21 cellular contexts compared by ENCODE assay signal in genomic region chr11:100734743-100735527, GRCh38. TPM values are rescaled to one million over a fixed set of nuclear protein-coding genes. Genes with fewer than 3 reads are reported as not detected.
DNase-seq lines count a peak whose midpoint lies in the region; ATAC-seq and TF ChIP-seq lines count a peak whose summit lies in the region.
"Had no signal": no experiment of that assay in that cellular context is flagged by ENCODE, and none has a peak within 500 bp of the region (broad histone marks: within the 10 kb centered on the region; RNA-seq: fewer than 3 reads in every experiment).

No MANE protein-coding gene starts in this region.

- no peak overlapping the region for H3K4me2 ChIP-seq in OCI-LY7 (ENCODE audit: low read length)

- H3K9ac ChIP-seq in iPS-20b (ENCODE audit: low read depth, low read length) = no peak overlapping the region

- H2AFZ ChIP-seq in OCI-LY7 (ENCODE audit: low read length) = no peak overlapping the region

- no peaks in the 10 kb centered on the region for H3K27me3 ChIP-seq in iPS-20b (ENCODE audit: insufficient read depth, low read length)
- H3K27me3 ChIP-seq: BE2C had no signal

- POLR2A ChIA-PET in OCI-LY7 (lab: Charles Lee) = interaction anchor here (0.6 kb wide), 1 partner anchor 42 kb away, joined by 3 read pairs; no protein-coding TSS in a partner anchor

- no peaks in the 10 kb centered on the region for H3K79me2 ChIP-seq in OCI-LY7 (ENCODE audit: insufficient read depth, low read depth, low read length)

- ATAC-seq in GM18511 (IDR thresholded peaks at IDR 0.05; ENCODE audit: unreplicated experiment) (peak; percentile 60), GM21526 (IDR thresholded peaks at IDR 0.05; ENCODE audit: low FRiP score, unreplicated experiment) (peak; percentile 73), HG03280 (IDR thresholded peaks at IDR 0.05; ENCODE audit: unreplicated experiment) (peak; percentile 77), HG03457 (IDR thresholded peaks at IDR 0.05; ENCODE audit: unreplicated experiment) (no peak)
- ATAC-seq: activated CD8-positive, alpha-beta memory T cell treated with anti-CD3 and anti-CD28 coated beads, Interleukin-2, amount 10 ng/mL, durations not matched to agents 7 days and 5 days; natural killer cell; right cardiac atrium had no signal

- H4K20me1 ChIP-seq in OCI-LY7 (ENCODE audit: insufficient read depth, low read length) = no peaks in the 10 kb centered on the region

- CTCF ChIA-PET in OCI-LY7 (lab: Charles Lee; ENCODE audit: unreplicated experiment) = no interaction called here

- H3K9me3 ChIP-seq in iPS-20b (ENCODE audit: insufficient read depth, low read depth, low read length) (no peaks in the 10 kb centered on the region), OCI-LY7 (ENCODE audit: low read length) (no peaks in the 10 kb centered on the region)
- H3K9me3 ChIP-seq: BE2C had no signal

- DNase-seq in NCI-H187 treated with DMSO at 0.1 percent for 48 hours (lab: John Stamatoyannopoulos, UW) (no peak), OCI-LY7 (ENCODE audit: low spot score) (no peak)
- no peak for DNase-seq in central memory CD4-positive, alpha-beta T cell
- DNase-seq: activated CD8-positive, alpha-beta memory T cell treated with anti-CD3 and anti-CD28 coated beads, Interleukin-2, amount 10 ng/mL, durations not matched to agents 7 days and 5 days; activated naive CD4-positive, alpha-beta T cell treated with anti-CD3 and anti-CD28 coated beads for 36 hours; BE2C; DMS79 treated with DMSO at 0.1 percent for 48 hours; IMR-90; left colon; natural killer cell; NCI-H146; NCI-H748 treated with DMSO at 0.1 percent for 48 hours; right cardiac atrium; SIG-M5; stimulated activated CD4-positive, alpha-beta T cell treated with anti-CD3 and anti-CD28 coated beads, Interleukin-4, amount 100 ng/mL, for 4 hours; stimulated activated naive CD4-positive, alpha-beta T cell treated with Interleukin-2 at 50 U/mL for 16 hours had no signal

- intact Hi-C loops in OCI-LY7 (cut with micrococcal nuclease; ENCODE audit: unreplicated experiment) = no loop called here

- BruUV-seq in OCI-LY7 (replicated peaks; lab: Mats Ljungman, UMichigan) = no TSS peak

- H3K27ac ChIP-seq in iPS-20b (ENCODE audit: low read length) (peak overlapping the region; percentile 15), OCI-LY7 (ENCODE audit: low read depth, low read length, poor library complexity, severe bottlenecking) (no peak overlapping the region)

- H3K36me3 ChIP-seq in iPS-20b (ENCODE audit: insufficient read depth, low read depth, low read length) = no peaks in the 10 kb centered on the region
- H3K36me3 ChIP-seq in OCI-LY7 (ENCODE audit: insufficient read depth, low read length) = no peaks in the 10 kb centered on the region
- H3K36me3 ChIP-seq: BE2C had no signal

- no peaks in the 10 kb centered on the region for H3K9me2 ChIP-seq in OCI-LY7 (ENCODE audit: insufficient read depth, low read length)

- H3K4me1 ChIP-seq in iPS-20b (ENCODE audit: insufficient read depth, low read length) (peaks cover 44% of the 10 kb centered on the region), OCI-LY7 (ENCODE audit: insufficient read depth, low read length, poor library complexity, severe bottlenecking) (no peaks in the 10 kb centered on the region)

- TF ChIP-seq CTCF in OCI-LY7 (conservative IDR thresholded peaks at IDR 0.05; ENCODE audit: low read length) = no peak

- H3K4me3 ChIP-seq in iPS-20b (ENCODE audit: low read length) (no peak overlapping the region), OCI-LY7 (ENCODE audit: low read depth, low read length, poor library complexity, severe bottlenecking) (no peak overlapping the region)

RNA-seq across cellular contexts. Expression of gene ARHGAP42, which starts 47.8 kb away (rescaled TPM):
- total RNA-seq in OCI-LY7 (2014; rRNA removed; shearing (Covaris generic)) = 0.10 TPM in 1 of 2 replicates, not detected in the other
- not detected in 2 replicates for total RNA-seq in OCI-LY7 (2022)
- total RNA-seq: activated naive CD4-positive, alpha-beta T cell treated with anti-CD3 and anti-CD28 coated beads for 36 hours had no signal
